In genomic region chr6:126107475-126108121, GRCh38 we compare ENCODE assay signal across 1 cellular context.
TF ChIP-seq lines count a peak whose summit lies in the region.

No MANE protein-coding gene starts in this region.

TF ChIP-seq in SK-N-SH treated with all-trans-retinoic acid at 6 μM for 48 hours, 23 proteins besides CTCF, POLR2A, EP300 and RAD21 (continued from another document):
- no peak for TF ChIP-seq PATZ1 (CRISPR knock-in tag; IDR thresholded peaks at IDR 0.05; ENCODE audit: borderline replicate concordance)
- TF ChIP-seq ZFP30 (CRISPR knock-in tag; IDR thresholded peaks at IDR 0.05), result no peak
- TF ChIP-seq ZFP3 (CRISPR knock-in tag; IDR thresholded peaks at IDR 0.05), result 0 out of 2 replicates have a peak, but pooled peaks have one; percentile 56
- TF ChIP-seq SNAI2 (CRISPR knock-in tag; IDR thresholded peaks at IDR 0.05), result 0 out of 2 replicates have a peak, but pooled peaks have one; percentile 7
- TF ChIP-seq TSHZ2 (CRISPR knock-in tag; IDR thresholded peaks at IDR 0.05), result peak; percentile 40; the same call in 1 of the 2 replicates
